8 cellular contexts compared by ENCODE assay signal in the genomic region with DNA sequence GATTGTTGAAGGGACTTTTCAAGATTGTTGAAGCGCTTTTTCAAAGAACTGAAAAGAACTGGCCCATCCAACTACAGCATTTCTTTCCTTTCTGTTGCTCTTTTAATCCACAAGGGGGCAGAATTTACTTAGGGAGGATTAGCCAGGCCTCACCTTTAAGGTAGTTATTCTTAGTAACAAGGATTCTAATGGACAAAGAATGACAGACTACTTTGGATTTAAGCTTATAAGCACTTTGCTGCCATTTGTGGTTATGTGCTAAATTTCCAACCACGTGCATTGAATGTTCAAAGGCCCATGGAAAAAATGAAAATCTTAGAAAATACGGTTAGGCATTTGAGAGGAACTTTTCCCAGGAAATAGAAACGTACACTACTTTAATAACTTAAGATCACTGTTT. TPM values are rescaled to one million over a fixed set of nuclear protein-coding genes. Genes with fewer than 3 reads are reported as not detected.
DNase-seq lines count a peak whose midpoint lies in the region; ATAC-seq, FAIRE-seq and TF ChIP-seq lines count a peak whose summit lies in the region.

No MANE protein-coding gene starts in this region.

- intact Hi-C loops in endothelial cell of umbilical vein (cut with micrococcal nuclease) = loop anchor here (1.0 to 5.0 kb wide), 3 partner anchors 56 to 150 kb away; no protein-coding TSS in a partner anchor

- BruUV-seq in endothelial cell of umbilical vein (replicated peaks; lab: Mats Ljungman, UMichigan) = no TSS peak

- H3K27ac ChIP-seq in DND-41 (ENCODE audit: low read length) (no peak overlapping the region), KMS-11 (no peak overlapping the region), endothelial cell of umbilical vein (ENCODE audit: insufficient read depth, low read depth, low read length) (no peak overlapping the region)

- POLR2A ChIA-PET in endothelial cell of umbilical vein (lab: Charles Lee) = interaction anchor here (0.7 kb wide), 1 partner anchor 139 kb away, joined by 4 read pairs; no protein-coding TSS in a partner anchor

- no peak for TF ChIP-seq POLR2A in endothelial cell of umbilical vein (IDR thresholded peaks at IDR 0.05; ENCODE audit: low read depth, low read length)

- H3K79me2 ChIP-seq in DND-41 (ENCODE audit: insufficient read depth, low read length) (no peaks in the 10 kb centered on the region), KMS-11 (ENCODE audit: insufficient read depth, low read depth) (no peaks in the 10 kb centered on the region), endothelial cell of umbilical vein (ENCODE audit: control insufficient read depth, insufficient read depth, low read length) (no peaks in the 10 kb centered on the region)

- peak; percentile 66 for FAIRE-seq in RCC 7860 (lab: Jason Lieb, UNC)
- FAIRE-seq in endothelial cell of umbilical vein (lab: Jason Lieb, UNC) = peak; percentile 80

- H3K27me3 ChIP-seq in DND-41 (ENCODE audit: insufficient read depth, low read length, poor library complexity) (no peaks in the 10 kb centered on the region), KMS-11 (ENCODE audit: insufficient read depth, low read depth) (no peaks in the 10 kb centered on the region), endothelial cell of umbilical vein (ENCODE audit: control insufficient read depth in 2 of 2, insufficient read depth in 2 of 2, low read length in 2 of 2) (no peaks in the 10 kb centered on the region)

- no peak overlapping the region for H2AFZ ChIP-seq in DND-41 (ENCODE audit: low read depth, low read length)
- no peak overlapping the region for H2AFZ ChIP-seq in KMS-11 (ENCODE audit: low read depth)
- H2AFZ ChIP-seq in endothelial cell of umbilical vein (ENCODE audit: low read depth, low read length) = no peak overlapping the region

- CTCF ChIA-PET in endothelial cell of umbilical vein (lab: Charles Lee) = interaction anchor here (0.6 to 21.7 kb wide), 13 partner anchors 9 to 367 kb away, joined by 3 to 587 read pairs (median 6); no protein-coding TSS in a partner anchor

- H3K9ac ChIP-seq in DND-41 (ENCODE audit: low read depth, low read length) (no peak overlapping the region), KMS-11 (no peak overlapping the region), endothelial cell of umbilical vein (replicated peaks; ENCODE audit: extremely low read depth, insufficient read depth, low read length) (no peak overlapping the region)

- dilution Hi-C loops in endothelial cell of umbilical vein (cut with MboI; ENCODE audit: extremely low pct_ligation_motif_present, low sequenced_read_pairs) = loop anchor here (25.0 kb wide), 1 partner anchor 151 kb away; no protein-coding TSS in a partner anchor

- no peak overlapping the region for H3K4me3 ChIP-seq in DND-41 (ENCODE audit: low read depth in 1 of 2, low read length in 2 of 2)
- no peak overlapping the region for H3K4me3 ChIP-seq in KMS-11 (IDR thresholded peaks at IDR 0.05; ENCODE audit: insufficient read depth, low read depth, low read length)
- no peak overlapping the region for H3K4me3 ChIP-seq in endothelial cell of umbilical vein (replicated peaks in 1 of 3; ENCODE audit: insufficient read depth in 1 of 3, low read depth in 1 of 3, low read length in 3 of 3)

- TF ChIP-seq CTCF in DND-41 (IDR thresholded peaks at IDR 0.05; ENCODE audit: borderline replicate concordance, extremely low read depth, low read length, poor library complexity, severe bottlenecking) (peak; percentile 83), KMS-11 (conservative IDR thresholded peaks at IDR 0.05; ENCODE audit: low read depth, low read length) (peak; percentile 76), endothelial cell of umbilical vein (IDR thresholded peaks at IDR 0.05; ENCODE audit: extremely low read depth in 1 of 2, insufficient read depth in 1 of 2, low read depth in 1 of 2, low read length in 2 of 2) (peak; percentile 48 to 52)

- no peaks in the 10 kb centered on the region for H4K20me1 ChIP-seq in DND-41 (ENCODE audit: insufficient read depth, low read length)
- H4K20me1 ChIP-seq in KMS-11 (ENCODE audit: insufficient read depth) = no peaks in the 10 kb centered on the region
- no peaks in the 10 kb centered on the region for H4K20me1 ChIP-seq in endothelial cell of umbilical vein (replicated peaks; ENCODE audit: control insufficient read depth, extremely low read depth, insufficient read depth, low read length)

- H3K4me2 ChIP-seq in DND-41 (ENCODE audit: insufficient read depth, low read length) = no peak overlapping the region
- H3K4me2 ChIP-seq in KMS-11 = no peak overlapping the region
- no peak overlapping the region for H3K4me2 ChIP-seq in endothelial cell of umbilical vein (ENCODE audit: insufficient read depth, low read length)

- DNase-seq in DND-41 = no peak
- peak; percentile 57 for DNase-seq in RCC 7860 (ENCODE audit: low spot score)
- DNase-seq in endothelial cell of umbilical vein (ENCODE audit: low read depth, low spot score) = peak; percentile 41
- DNase-seq in midbrain (lab: John Stamatoyannopoulos, UW) = peak; percentile 38
- no peak for DNase-seq in stimulated activated CD4-positive, alpha-beta T cell treated with anti-CD3 and anti-CD28 coated beads, Interleukin-4, amount 100 ng/mL, for 1 hour

- peaks cover 5% of the 10 kb centered on the region for H3K9me3 ChIP-seq in DND-41 (ENCODE audit: insufficient read depth, low read length, severe bottlenecking)
- no peaks in the 10 kb centered on the region for H3K9me3 ChIP-seq in endothelial cell of umbilical vein (replicated peaks; ENCODE audit: control insufficient read depth, insufficient read depth, low read length)

- H3K4me1 ChIP-seq in DND-41 (ENCODE audit: insufficient read depth, low read length) (no peaks in the 10 kb centered on the region), KMS-11 (ENCODE audit: low read depth, poor library complexity, severe bottlenecking) (no peaks in the 10 kb centered on the region), endothelial cell of umbilical vein (ENCODE audit: control insufficient read depth, extremely low read depth, insufficient read depth, low read length) (no peaks in the 10 kb centered on the region)

- H3K9me1 ChIP-seq in endothelial cell of umbilical vein (replicated peaks; ENCODE audit: control insufficient read depth, extremely low read depth, insufficient read depth, low read length) = no peaks in the 10 kb centered on the region

- ATAC-seq in DND-41 (ENCODE audit: insufficient read depth, low read depth) (peak; percentile 70), HG03097 (IDR thresholded peaks at IDR 0.05; ENCODE audit: low FRiP score, unreplicated experiment) (no peak), HG02571 (IDR thresholded peaks at IDR 0.05; ENCODE audit: unreplicated experiment) (no peak)

- no peaks in the 10 kb centered on the region for H3K36me3 ChIP-seq in DND-41 (ENCODE audit: insufficient read depth, low read length)
- no peaks in the 10 kb centered on the region for H3K36me3 ChIP-seq in KMS-11 (ENCODE audit: insufficient read depth)
- H3K36me3 ChIP-seq in endothelial cell of umbilical vein (ENCODE audit: control insufficient read depth in 2 of 2, extremely low read depth in 1 of 2, insufficient read depth in 2 of 2, low read length in 2 of 2) = no peaks in the 10 kb centered on the region

TF ChIP-seq in endothelial cell of umbilical vein, 7 proteins besides CTCF, POLR2A, EP300 and RAD21:
- TF ChIP-seq FOS (IDR thresholded peaks at IDR 0.05; ENCODE audit: borderline replicate concordance, insufficient read depth, low read length) (no peak), EZH2 (IDR thresholded peaks at IDR 0.05; ENCODE audit: borderline replicate concordance, low read depth, low read length, severe bottlenecking) (no peak), GATA2 (IDR thresholded peaks at IDR 0.05; ENCODE audit: insufficient read depth, insufficient read length, low read depth, low read length) (no peak), POLR2AphosphoS5 (IDR thresholded peaks at IDR 0.05; ENCODE audit: insufficient read depth, low read depth, low read length) (no peak), JUN (IDR thresholded peaks at IDR 0.05; ENCODE audit: borderline replicate concordance, insufficient read depth, insufficient read length, low read depth) (no peak), MYC (IDR thresholded peaks at IDR 0.05; ENCODE audit: low read depth, low read length) (no peak)
- TF ChIP-seq, protein P1, sequence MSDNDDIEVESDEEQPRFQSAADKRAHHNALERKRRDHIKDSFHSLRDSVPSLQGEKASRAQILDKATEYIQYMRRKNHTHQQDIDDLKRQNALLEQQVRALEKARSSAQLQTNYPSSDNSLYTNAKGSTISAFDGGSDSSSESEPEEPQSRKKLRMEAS (IDR thresholded peaks at IDR 0.05; ENCODE audit: insufficient read depth, insufficient read length) = no peak

RNA-seq across cellular contexts. Expression of a gene that starts 49.5 kb away (rescaled TPM):
- total RNA-seq in endothelial cell of umbilical vein = 1,573 and 1,728 TPM in 2 replicates
- 1,383 and 1,403 TPM in 2 replicates for polyA plus RNA-seq in endothelial cell of umbilical vein
- 1,786 and 2,092 TPM in 2 replicates for polyA plus RNA-seq in endothelial cell of umbilical vein (2011; cell fraction: cytosol; rRNA removed)
- polyA plus RNA-seq in endothelial cell of umbilical vein (2011; cell fraction: nucleus; rRNA removed) = 1,186 and 1,234 TPM in 2 replicates
- 1,835 and 3,311 TPM in 2 replicates for polyA plus RNA-seq in endothelial cell of umbilical vein (2012)
- polyA minus RNA-seq in endothelial cell of umbilical vein = 2,807 and 3,163 TPM in 2 replicates
- 881 TPM for polyA minus RNA-seq in endothelial cell of umbilical vein (2011; cell fraction: cytosol; rRNA and poly(A)+ RNA removed)
- polyA minus RNA-seq in endothelial cell of umbilical vein (2011; cell fraction: nucleus; rRNA and poly(A)+ RNA removed) = 478 and 763 TPM in 2 replicates

Comparison
In these comparisons a context has a peak if more than half of its experiments do, and no peak if none do; other contexts are left out.
1. DNase-seq: peak in RCC 7860 (single experiment), endothelial cell of umbilical vein (single experiment) and midbrain (single experiment); none in DND-41 (single experiment) and stimulated activated CD4-positive, alpha-beta T cell treated with anti-CD3 and anti-CD28 coated beads, Interleukin-4, amount 100 ng/mL, for 1 hour (single experiment).
2. Peak in every context shown above with its lines, with median percentiles within 50 percentile points of each other: CTCF ChIP-seq.